ENCODE assay signal across 11 cellular contexts in genomic region chr16:75254359-75254837, GRCh38. TPM values are rescaled to one million over a fixed set of nuclear protein-coding genes. Genes with fewer than 3 reads are reported as not detected.
DNase-seq lines count a peak whose midpoint lies in the region; ATAC-seq and TF ChIP-seq lines count a peak whose summit lies in the region.
"Had no signal": no experiment of that assay in that cellular context is flagged by ENCODE, and none has a peak within 500 bp of the region (broad histone marks: within the 10 kb centered on the region; RNA-seq: fewer than 3 reads in every experiment).

No MANE protein-coding gene starts in this region.

- H3K9ac ChIP-seq in NT2/D1 (ENCODE audit: insufficient read length, low read depth) (peak overlapping the region; percentile 7), muscle layer of colon (ENCODE audit: low read length) (no peak overlapping the region)

- ATAC-seq in GM21528 (IDR thresholded peaks at IDR 0.05; ENCODE audit: low FRiP score, unreplicated experiment) (no peak), HG03108 (IDR thresholded peaks at IDR 0.05; ENCODE audit: unreplicated experiment) (no peak), GM21529 (IDR thresholded peaks at IDR 0.05; ENCODE audit: unreplicated experiment) (no peak)
- ATAC-seq: activated CD4-positive, alpha-beta T cell treated with anti-CD3 and anti-CD28 coated beads for 36 hours; CD8-positive, alpha-beta T cell had no signal

- H3K4me3 ChIP-seq in NT2/D1 (ENCODE audit: insufficient read length, low read depth) = no peak overlapping the region
- H3K4me3 ChIP-seq in esophagus squamous epithelium = peak overlapping the region in 1 of 4 donors; percentile 7
- H3K4me3 ChIP-seq in muscle layer of colon (ENCODE audit: low read depth in 1 of 2, low read length in 2 of 2) = no peak overlapping the region

- WGBS in esophagus squamous epithelium, 2 donors = 10 to 49% methylated on average over 4 to 5 of the region's 5 CpGs

- DNase-seq in AG08395 (ENCODE audit: low spot score) (peak; percentile 96), NT2/D1 (ENCODE audit: low read depth, low spot score) (no peak), esophagus squamous epithelium (lab: John Stamatoyannopoulos, UW) (no peak), hippocampal formation (lab: John Stamatoyannopoulos, UW) (no peak)
- DNase-seq: activated CD4-positive, alpha-beta T cell treated with anti-CD3 and anti-CD28 coated beads for 36 hours; CD8-positive, alpha-beta T cell; NCI-H1092 had no signal

- intact Hi-C loops in esophagus squamous epithelium (cut with DNase I) = no loop called here

- H3K9me3 ChIP-seq in NT2/D1 (ENCODE audit: insufficient read depth, low read length) (no peaks in the 10 kb centered on the region), esophagus squamous epithelium (no peaks in the 10 kb centered on the region), muscle layer of colon (ENCODE audit: low read length) (no peaks in the 10 kb centered on the region)

- H3K27ac ChIP-seq in esophagus squamous epithelium (peak overlapping the region in 3 of 4 donors; percentile 18 to 93 (median 93)), muscle layer of colon (ENCODE audit: low read depth, low read length) (peak overlapping the region; percentile 44)

- no peak for TF ChIP-seq CTCF in esophagus squamous epithelium (IDR thresholded peaks at IDR 0.05)

- peaks cover 23% of the 10 kb centered on the region for H3K36me3 ChIP-seq in NT2/D1 (ENCODE audit: insufficient read depth, insufficient read length, low read length)
- no peaks in the 10 kb centered on the region for H3K36me3 ChIP-seq in esophagus squamous epithelium
- no peaks in the 10 kb centered on the region for H3K36me3 ChIP-seq in muscle layer of colon (ENCODE audit: insufficient read depth, low read length)

- no peak for TF ChIP-seq POLR2A in esophagus squamous epithelium (IDR thresholded peaks at IDR 0.05)

- H3K27me3 ChIP-seq in NT2/D1 (ENCODE audit: insufficient read depth, insufficient read length) = no peaks in the 10 kb centered on the region
- peaks cover 0 to 40% (median 0%) of the 10 kb centered on the region in 4 donors for H3K27me3 ChIP-seq in esophagus squamous epithelium
- no peaks in the 10 kb centered on the region for H3K27me3 ChIP-seq in muscle layer of colon (ENCODE audit: control insufficient read depth in 1 of 2, insufficient read depth in 2 of 2, low read length in 2 of 2)

- H3K4me1 ChIP-seq in NT2/D1 (ENCODE audit: insufficient read depth, insufficient read length) = peaks cover 62% of the 10 kb centered on the region
- H3K4me1 ChIP-seq in esophagus squamous epithelium = peaks cover 56 to 94% (median 80%) of the 10 kb centered on the region in 3 donors
- H3K4me1 ChIP-seq in muscle layer of colon (ENCODE audit: insufficient read depth, low read length) = peaks cover 78% of the 10 kb centered on the region

RNA-seq across cellular contexts. Expression of gene BCAR1, which starts 3.0 kb away (rescaled TPM):
- total RNA-seq in esophagus squamous epithelium = 10 to 100 TPM; 26.8 to 51.9 (median 32.1) TPM
- total RNA-seq: CD8-positive, alpha-beta T cell had no signal

RNA-seq across cellular contexts. Expression of gene CTRB1, which starts 35.6 kb away (rescaled TPM):
- not detected for total RNA-seq in esophagus squamous epithelium
- total RNA-seq: activated CD4-positive, alpha-beta T cell treated with anti-CD3 and anti-CD28 coated beads for 36 hours; CD8-positive, alpha-beta T cell had no signal

RNA-seq across cellular contexts. Expression of gene CTRB2, which starts 47.4 kb away (rescaled TPM):
- total RNA-seq in esophagus squamous epithelium = not detected
- total RNA-seq: activated CD4-positive, alpha-beta T cell treated with anti-CD3 and anti-CD28 coated beads for 36 hours; CD8-positive, alpha-beta T cell had no signal
